19 cellular contexts compared by ENCODE assay signal in genomic region chr11:112297248-112297866, GRCh38. TPM values are rescaled to one million over a fixed set of nuclear protein-coding genes. Genes with fewer than 3 reads are reported as not detected.
A peak's percentile ranks its signal among the peaks of the same experiment; 100 is the strongest.
DNase-seq lines count a peak whose midpoint lies in the region; ATAC-seq and TF ChIP-seq lines count a peak whose summit lies in the region.
"Had no signal": no experiment of that assay in that cellular context is flagged by ENCODE, and none has a peak within 500 bp of the region (broad histone marks: within the 10 kb centered on the region; RNA-seq: fewer than 3 reads in every experiment).

No MANE protein-coding gene starts in this region.

- no peaks in the 10 kb centered on the region for H3K9me3 ChIP-seq in BLaER1
- no peaks in the 10 kb centered on the region for H3K9me3 ChIP-seq in IMR-90 (ENCODE audit: control insufficient read depth, insufficient read depth, low read length)
- H3K9me3 ChIP-seq in naive thymus-derived CD4-positive, alpha-beta T cell (ENCODE audit: control insufficient read depth in 2 of 3, low read length in 3 of 3): no peaks in the 10 kb centered on the region
- H3K9me3 ChIP-seq: MG63 had no signal

- H3K79me1 ChIP-seq in IMR-90 (ENCODE audit: low read depth in 1 of 2, low read length in 2 of 2): peaks cover 0 to 3% of the 10 kb centered on the region in 2 experiments; a peak in 1 of 4 replicates

- POLR2A ChIA-PET in IMR-90 (lab: Charles Lee; ENCODE audit: unreplicated experiment): no interaction called here
- POLR2A ChIA-PET in naive thymus-derived CD4-positive, alpha-beta T cell (lab: Charles Lee): no interaction called here

- peak overlapping the region; percentile 28 to 70 for H3K4me3 Mint-ChIP-seq in activated T-cell treated with anti-CD3 and anti-CD28 coated beads, Interleukin-2, amount 50 U/mL, for 72 hours
- H3K4me3 Mint-ChIP-seq in naive thymus-derived CD4-positive, alpha-beta T cell: peak overlapping the region; percentile 63 to 85 (median 80)

- H3K36me3 ChIP-seq in BLaER1 (no peaks in the 10 kb centered on the region), IMR-90 (ENCODE audit: control insufficient read depth, insufficient read depth, low read length) (no peaks in the 10 kb centered on the region)
- H3K36me3 ChIP-seq in naive thymus-derived CD4-positive, alpha-beta T cell (ENCODE audit: control insufficient read depth in 2 of 3, insufficient read depth in 3 of 3, low read length in 3 of 3): no peaks in the 10 kb centered on the region

- TF ChIP-seq CTCF in IMR-90 (conservative IDR thresholded peaks at IDR 0.05; ENCODE audit: low read depth, low read length): no peak

- no peak overlapping the region for H2BK20ac ChIP-seq in IMR-90 (ENCODE audit: low read depth, low read length)

- no TSS peak for BruUV-seq in IMR-90 (replicated peaks; lab: Mats Ljungman, UMichigan)

- peak overlapping the region; percentile 8; the same call in 1 of the 2 replicates for H3K4ac ChIP-seq in IMR-90 (ENCODE audit: low read depth, low read length)

- in situ Hi-C loops in IMR-90 (cut with MboI; ENCODE audit: low sequenced_read_pairs): no loop called here

- no peak for DNase-seq in IMR-90
- peak; percentile 22 to 37 for DNase-seq in activated T-cell treated with anti-CD3 and anti-CD28 coated beads, Interleukin-2, amount 50 U/mL, for 72 hours
- peak in 7 of 9 donors; percentile 28 to 47 (median 41) for DNase-seq in naive thymus-derived CD4-positive, alpha-beta T cell
- DNase-seq in NOMO-1 (lab: John Stamatoyannopoulos, UW; ENCODE audit: unreplicated experiment in 2 of 2): no peak
- no peak for DNase-seq in NCI-H2029 treated with DMSO at 0.1 percent for 48 hours (lab: John Stamatoyannopoulos, UW)
- DNase-seq: AML-193, DMS79 treated with DMSO at 0.1 percent for 48 hours, GOT3, MG63, NCI-H2081 treated with DMSO at 0.1 percent for 48 hours, NCI-H82 had no signal

- H2BK120ac ChIP-seq in IMR-90 (ENCODE audit: low read depth, low read length): no peak overlapping the region

- H3K27me3 ChIP-seq in BLaER1 (no peaks in the 10 kb centered on the region), IMR-90 (ENCODE audit: control insufficient read depth, insufficient read depth, low read length) (no peaks in the 10 kb centered on the region)
- H3K27me3 ChIP-seq in naive thymus-derived CD4-positive, alpha-beta T cell (ENCODE audit: control insufficient read depth in 2 of 2, insufficient read depth in 2 of 2, low read length in 2 of 2): no peaks in the 10 kb centered on the region
- H3K27me3 ChIP-seq: MG63 had no signal

- H2BK5ac ChIP-seq in IMR-90 (ENCODE audit: low read depth, low read length, poor library complexity, severe bottlenecking): no peak overlapping the region

- no peak overlapping the region for H4K91ac ChIP-seq in IMR-90 (ENCODE audit: insufficient read depth, low read depth, low read length)

- peaks cover 0 to 2% of the 10 kb centered on the region in 2 donors for H3K36me3 Mint-ChIP-seq in activated T-cell treated with anti-CD3 and anti-CD28 coated beads, Interleukin-2, amount 50 U/mL, for 72 hours (ENCODE audit: insufficient read depth in 2 of 2)
- peaks cover 5 to 37% (median 25%) of the 10 kb centered on the region in 5 donors for H3K36me3 Mint-ChIP-seq in naive thymus-derived CD4-positive, alpha-beta T cell

- no peak for TF ChIP-seq POLR2A in IMR-90 (IDR thresholded peaks at IDR 0.05; ENCODE audit: low read depth, low read length)

- H3K4me1 ChIP-seq in BLaER1 (peaks cover 18% of the 10 kb centered on the region), IMR-90 (ENCODE audit: control insufficient read depth, insufficient read depth, low read length) (peaks cover 8% of the 10 kb centered on the region)
- H3K4me1 ChIP-seq in naive thymus-derived CD4-positive, alpha-beta T cell (ENCODE audit: control insufficient read depth in 2 of 2, insufficient read depth in 2 of 2, low read length in 2 of 2): peaks cover 0 to 30% of the 10 kb centered on the region in 2 donors

- H3K9ac ChIP-seq in BLaER1: no peak overlapping the region
- H3K9ac ChIP-seq in IMR-90 (ENCODE audit: low read depth, low read length): no peak overlapping the region

- no peaks in the 10 kb centered on the region for H3K9me3 Mint-ChIP-seq in activated T-cell treated with anti-CD3 and anti-CD28 coated beads, Interleukin-2, amount 50 U/mL, for 72 hours
- peaks cover 0 to 7% (median 0%) of the 10 kb centered on the region in 11 donors for H3K9me3 Mint-ChIP-seq in naive thymus-derived CD4-positive, alpha-beta T cell

- H4K20me1 ChIP-seq in BLaER1: no peaks in the 10 kb centered on the region
- no peaks in the 10 kb centered on the region for H4K20me1 ChIP-seq in IMR-90 (ENCODE audit: insufficient read depth, low read length)

- intact Hi-C loops in IMR-90 (cut with micrococcal nuclease): loop anchor here (10.0 kb wide), 1 partner anchor 667 kb away; the partner anchor contains the start of gene NCAM1
- intact Hi-C loops in naive thymus-derived CD4-positive, alpha-beta T cell (cut with micrococcal nuclease): loop anchor here in 1 of 2 donors (10.0 kb wide), 2 partner anchors 1477 to 1863 kb away; partner anchors contain the start of genes CLDN25 and ZW10

- H2AK9ac ChIP-seq in IMR-90 (replicated peaks; ENCODE audit: low read depth, low read length, poor library complexity): no peak overlapping the region

- TF ChIP-seq RAD21 in IMR-90 (IDR thresholded peaks at IDR 0.05; ENCODE audit: low read length): no peak

- no peak overlapping the region for H4K5ac ChIP-seq in IMR-90 (ENCODE audit: low read depth, low read length)

- no peak overlapping the region for H2AK5ac ChIP-seq in IMR-90 (ENCODE audit: low read depth, low read length)

- H3K56ac ChIP-seq in IMR-90 (ENCODE audit: extremely low read depth, insufficient read depth, low read length): no peak overlapping the region

- H3K23ac ChIP-seq in IMR-90 (ENCODE audit: low read depth, low read length): no peak overlapping the region

- H2BK15ac ChIP-seq in IMR-90 (ENCODE audit: low read depth, low read length): no peak overlapping the region

- H3K27ac ChIP-seq in BLaER1 (no peak overlapping the region), IMR-90 (ENCODE audit: insufficient read depth, low read length) (no peak overlapping the region)
- peak overlapping the region; percentile 57 for H3K27ac ChIP-seq in naive thymus-derived CD4-positive, alpha-beta T cell (ENCODE audit: low read depth, low read length)
- H3K27ac ChIP-seq: RWPE1 had no signal

- peaks cover 18% of the 10 kb centered on the region; the same call in 1 of the 2 replicates for H3K9me1 ChIP-seq in IMR-90 (ENCODE audit: insufficient read depth, low read length)

- H4K8ac ChIP-seq in IMR-90 (ENCODE audit: low read depth in 2 of 2, low read length in 2 of 2): no peak overlapping the region

- CTCF ChIA-PET in IMR-90 (lab: Yijun Ruan, JAX): no interaction called here
- CTCF ChIA-PET in naive thymus-derived CD4-positive, alpha-beta T cell (lab: Charles Lee): no interaction called here

- no peak overlapping the region for H2AFZ ChIP-seq in IMR-90 (replicated peaks; ENCODE audit: low read length, poor library complexity)

- WGBS in IMR-90 (ENCODE audit: extremely low coverage in 2 of 2, insufficient read length in 1 of 2), 2 experiments: 100% methylated on average over 1 of the region's 7 CpGs; no CpG with 5 or more reads in 1 of the 2 experiments

- H3K14ac ChIP-seq in IMR-90 (replicated peaks; ENCODE audit: low read depth, low read length): no peak overlapping the region

- H3K4me1 Mint-ChIP-seq in activated T-cell treated with anti-CD3 and anti-CD28 coated beads, Interleukin-2, amount 50 U/mL, for 72 hours (ENCODE audit: low read depth): peaks cover 20% of the 10 kb centered on the region
- peaks cover 20 to 79% (median 59%) of the 10 kb centered on the region in 7 donors for H3K4me1 Mint-ChIP-seq in naive thymus-derived CD4-positive, alpha-beta T cell

- H3K27ac Mint-ChIP-seq in activated T-cell treated with anti-CD3 and anti-CD28 coated beads, Interleukin-2, amount 50 U/mL, for 72 hours: peak overlapping the region; percentile 58
- H3K27ac Mint-ChIP-seq in naive thymus-derived CD4-positive, alpha-beta T cell: peak overlapping the region; percentile 84 to 93 (median 88)

- dilution Hi-C loops in IMR-90 (cut with HindIII; ENCODE audit: low sequenced_read_pairs, unreplicated experiment): no loop called here

- ATAC-seq in IMR-90 (ENCODE audit: low read depth) (no peak), HG03354 (IDR thresholded peaks at IDR 0.05; ENCODE audit: poor library complexity, severe bottlenecking, unreplicated experiment) (no peak), GM21367 (IDR thresholded peaks at IDR 0.05; ENCODE audit: unreplicated experiment) (no peak)
- peak; percentile 91 to 93 for ATAC-seq in activated T-cell treated with anti-CD3 and anti-CD28 coated beads, Interleukin-2, amount 50 U/mL, for 72 hours (replicated peaks in 1 of 2)
- ATAC-seq in naive thymus-derived CD4-positive, alpha-beta T cell: peak; percentile 73

- no peak overlapping the region for H3K18ac ChIP-seq in IMR-90 (ENCODE audit: low read depth, low read length)

- H3K4me3 ChIP-seq in BLaER1 (no peak overlapping the region), IMR-90 (ENCODE audit: insufficient read depth, low read depth, low read length) (no peak overlapping the region)
- H3K4me3 ChIP-seq in naive thymus-derived CD4-positive, alpha-beta T cell (ENCODE audit: low read length): peak overlapping the region; percentile 2
- H3K4me3 ChIP-seq: MG63 had no signal

- H3K4me2 ChIP-seq in BLaER1 (peak overlapping the region; percentile 23), IMR-90 (ENCODE audit: low read depth, low read length) (no peak overlapping the region)

- H3K27me3 Mint-ChIP-seq in activated T-cell treated with anti-CD3 and anti-CD28 coated beads, Interleukin-2, amount 50 U/mL, for 72 hours (ENCODE audit: low read depth): no peaks in the 10 kb centered on the region
- no peaks in the 10 kb centered on the region for H3K27me3 Mint-ChIP-seq in naive thymus-derived CD4-positive, alpha-beta T cell

TF ChIP-seq in IMR-90, 13 proteins besides CTCF, POLR2A, EP300 and RAD21 (continues in another document):
- no peak for TF ChIP-seq RCOR1 (IDR thresholded peaks at IDR 0.05; ENCODE audit: insufficient replicate concordance, low read length)
- TF ChIP-seq, protein P1, sequence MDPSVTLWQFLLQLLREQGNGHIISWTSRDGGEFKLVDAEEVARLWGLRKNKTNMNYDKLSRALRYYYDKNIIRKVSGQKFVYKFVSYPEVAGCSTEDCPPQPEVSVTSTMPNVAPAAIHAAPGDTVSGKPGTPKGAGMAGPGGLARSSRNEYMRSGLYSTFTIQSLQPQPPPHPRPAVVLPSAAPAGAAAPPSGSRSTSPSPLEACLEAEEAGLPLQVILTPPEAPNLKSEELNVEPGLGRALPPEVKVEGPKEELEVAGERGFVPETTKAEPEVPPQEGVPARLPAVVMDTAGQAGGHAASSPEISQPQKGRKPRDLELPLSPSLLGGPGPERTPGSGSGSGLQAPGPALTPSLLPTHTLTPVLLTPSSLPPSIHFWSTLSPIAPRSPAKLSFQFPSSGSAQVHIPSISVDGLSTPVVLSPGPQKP (IDR thresholded peaks at IDR 0.05; ENCODE audit: borderline replicate concordance, low read depth, low read length): no peak

RNA-seq across cellular contexts. Expression of gene PLET1, which starts 36.7 kb away (rescaled TPM):
- not detected in 2 replicates for total RNA-seq in IMR-90 (2012; rRNA removed)
- polyA plus RNA-seq in IMR-90 (2012; rRNA removed): not detected in 2 replicates
- not detected in 2 replicates for polyA plus RNA-seq in IMR-90 (2012; cell fraction: cytosol; rRNA removed)
- polyA plus RNA-seq in IMR-90 (2012; cell fraction: nucleus; rRNA removed; ENCODE audit: low replicate concordance): not detected in 2 replicates
- not detected for total RNA-seq in activated T-cell treated with anti-CD3 and anti-CD28 coated beads, Interleukin-2, amount 50 U/mL, for 72 hours
- total RNA-seq in naive thymus-derived CD4-positive, alpha-beta T cell: not detected
- polyA plus RNA-seq in naive thymus-derived CD4-positive, alpha-beta T cell: not detected
- total RNA-seq: fibroblast of villous mesenchyme; lower leg skin; T-helper 2 cell treated with Interferon-gamma antibody and Interleukin-4, amounts not matched to agents 100 ng/mL and 5 ng/mL, for 36 hours had no signal
- polyA plus RNA-seq: adipose tissue had no signal

Comparison
In these comparisons a context has a peak if more than half of its experiments do, and no peak if none do; other contexts are left out.
1. ATAC-seq: peak in activated T-cell treated with anti-CD3 and anti-CD28 coated beads, Interleukin-2, amount 50 U/mL, for 72 hours (2 of 2) and naive thymus-derived CD4-positive, alpha-beta T cell (single experiment); none in IMR-90 (single experiment), HG03354 (single experiment) and GM21367 (single experiment).
2. DNase-seq: peak in activated T-cell treated with anti-CD3 and anti-CD28 coated beads, Interleukin-2, amount 50 U/mL, for 72 hours (2 of 2) and naive thymus-derived CD4-positive, alpha-beta T cell (7 of 9); none in IMR-90 (single experiment), NOMO-1 (0 of 2) and NCI-H2029 treated with DMSO at 0.1 percent for 48 hours (single experiment).